ENCODE assay signal across 35 cellular contexts in the genomic region with DNA sequence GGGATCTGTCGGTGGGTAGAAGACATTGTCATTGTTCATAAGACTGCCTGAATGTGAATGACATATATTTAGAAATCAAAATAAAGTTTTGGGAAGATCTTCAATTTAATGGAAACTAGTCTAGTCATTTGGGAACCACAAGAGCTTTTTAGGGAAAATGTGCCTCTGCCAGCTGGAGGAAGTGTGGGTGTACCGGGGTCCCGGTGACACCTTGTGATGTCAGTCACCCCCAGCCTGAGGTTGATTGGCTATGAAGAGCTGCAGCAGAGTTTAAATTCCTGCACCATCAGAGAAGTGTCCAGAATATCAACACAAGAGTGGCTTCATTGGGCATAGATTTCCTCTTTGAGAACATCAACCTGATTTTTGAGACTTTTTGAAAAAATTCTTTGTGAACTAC. TPM values are rescaled to one million over a fixed set of nuclear protein-coding genes. Genes with fewer than 3 reads are reported as not detected.
"Had no signal": no experiment of that assay in that cellular context is flagged by ENCODE, and none has a peak within 500 bp of the region (broad histone marks: within the 10 kb centered on the region; RNA-seq: fewer than 3 reads in every experiment).

A gene with protein sequence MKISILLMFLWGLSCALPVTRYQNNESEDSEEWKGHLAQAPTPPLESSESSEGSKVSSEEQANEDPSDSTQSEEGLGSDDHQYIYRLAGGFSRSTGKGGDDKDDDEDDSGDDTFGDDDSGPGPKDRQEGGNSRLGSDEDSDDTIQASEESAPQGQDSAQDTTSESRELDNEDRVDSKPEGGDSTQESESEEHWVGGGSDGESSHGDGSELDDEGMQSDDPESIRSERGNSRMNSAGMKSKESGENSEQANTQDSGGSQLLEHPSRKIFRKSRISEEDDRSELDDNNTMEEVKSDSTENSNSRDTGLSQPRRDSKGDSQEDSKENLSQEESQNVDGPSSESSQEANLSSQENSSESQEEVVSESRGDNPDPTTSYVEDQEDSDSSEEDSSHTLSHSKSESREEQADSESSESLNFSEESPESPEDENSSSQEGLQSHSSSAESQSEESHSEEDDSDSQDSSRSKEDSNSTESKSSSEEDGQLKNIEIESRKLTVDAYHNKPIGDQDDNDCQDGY (plus strand): TSS at position 301 of the 400 bp plus-strand sequence. CDS start 6,213 bp downstream, outside the sequence.

- ATAC-seq: activated CD8-positive, alpha-beta T cell treated with anti-CD3 and anti-CD28 coated beads for 36 hours; activated naive CD4-positive, alpha-beta T cell treated with anti-CD3 and anti-CD28 coated beads, Interleukin-2, amount 50 U/mL, for 72 hours; activated T-cell treated with anti-CD3 and anti-CD28 coated beads, Interleukin-2, amount 50 U/mL, for 4 hours; activated T-cell treated with anti-CD3 and anti-CD28 coated beads, Interleukin-2, amount 50 U/mL, for 72 hours; activated T-helper 17 cell treated with anti-CD3 and anti-CD28 coated beads, Interleukin-2, amount 50 U/mL, for 72 hours; body of pancreas had no signal

- H3K36me3 ChIP-seq: adrenal gland, brain microvascular endothelial cell, breast epithelium had no signal

- H3K4me3 ChIP-seq: adrenal gland, body of pancreas, breast epithelium had no signal

- H3K27ac ChIP-seq: adrenal gland, body of pancreas, brain microvascular endothelial cell, breast epithelium, VCaP had no signal

- DNase-seq: activated B cell treated with CpG ODN at 0.5 μM for 24 hours; activated CD4-positive, alpha-beta memory T cell treated with anti-CD3 and anti-CD28 coated beads for 36 hours; activated CD4-positive, alpha-beta T cell treated with anti-CD3 and anti-CD28 coated beads for 4 hours; activated CD4-positive, alpha-beta T cell treated with anti-CD3 and anti-CD28 coated beads, Interleukin-2, amount 10 ng/mL, durations not matched to agents 24 days and 14 days; activated CD4-positive, alpha-beta T cell treated with anti-CD3 and anti-CD28 coated beads, Interleukin-2, amount 50 U/mL, for 1 hour; activated CD4-positive, alpha-beta T cell treated with anti-CD3 and anti-CD28 coated beads, Interleukin-2, amount 50 U/mL, for 4 hours; activated CD4-positive, CD25-positive, alpha-beta regulatory T cell treated with anti-CD3 and anti-CD28 coated beads, Interleukin-2, amount 50 U/mL, for 72 hours; activated CD8-positive, alpha-beta memory T cell treated with anti-CD3 and anti-CD28 coated beads, Interleukin-2, amount 50 U/mL, for 4 hours; activated CD8-positive, alpha-beta T cell treated with anti-CD3 and anti-CD28 coated beads for 36 hours; activated effector memory CD4-positive, alpha-beta T cell treated with anti-CD3 and anti-CD28 coated beads, Interleukin-2, amount 50 U/mL, for 16 hours; activated gamma-delta T cell treated with Interleukin-2 at 50 U/mL for 16 hours; activated naive CD4-positive, alpha-beta T cell; activated naive CD4-positive, alpha-beta T cell treated with anti-CD3 and anti-CD28 coated beads for 36 hours; activated naive CD4-positive, alpha-beta T cell treated with anti-CD3 and anti-CD28 coated beads, Interleukin-2, amount 50 U/mL, for 16 hours; activated naive CD8-positive, alpha-beta T cell treated with anti-CD3 and anti-CD28 coated beads for 36 hours; activated T-cell treated with anti-CD3 and anti-CD28 coated beads for 4 hours; activated T-cell treated with anti-CD3 and anti-CD28 coated beads, Interleukin-2, amount 50 U/mL, for 1 hour; activated T-cell treated with anti-CD3 and anti-CD28 coated beads, Interleukin-2, amount 50 U/mL, for 4 hours; activated T-cell treated with anti-CD3 and anti-CD28 coated beads, Interleukin-2, amount 50 U/mL, for 72 hours; adrenal gland; amniotic stem cell; aorta; body of pancreas; brain microvascular endothelial cell; central memory CD4-positive, alpha-beta T cell; T-helper 2 cell; T-helper 9 cell had no signal

- H3K4me1 ChIP-seq: adrenal gland, body of pancreas, breast epithelium had no signal

- H3K27me3 ChIP-seq: body of pancreas, brain microvascular endothelial cell, breast epithelium had no signal

- H3K9me3 ChIP-seq: adrenal gland, body of pancreas, breast epithelium had no signal

RNA-seq across cellular contexts. Expression of the gene that starts here (rescaled TPM):
- total RNA-seq: activated B cell treated with CpG ODN at 0.5 μM for 24 hours; activated CD4-positive, alpha-beta memory T cell treated with anti-CD3 and anti-CD28 coated beads for 36 hours; activated CD4-positive, alpha-beta T cell treated with anti-CD3 and anti-CD28 coated beads, Interleukin-2, amount 10 ng/mL, durations not matched to agents 24 days and 14 days; activated CD8-positive, alpha-beta memory T cell treated with anti-CD3 and anti-CD28 coated beads for 36 hours; activated CD8-positive, alpha-beta T cell treated with anti-CD3 and anti-CD28 coated beads for 36 hours; activated naive CD4-positive, alpha-beta T cell treated with anti-CD3 and anti-CD28 coated beads for 36 hours; activated naive CD4-positive, alpha-beta T cell treated with anti-CD3 and anti-CD28 coated beads, Interleukin-2, amount 50 U/mL, for 72 hours; activated naive CD8-positive, alpha-beta T cell treated with anti-CD3 and anti-CD28 coated beads for 36 hours; activated T-cell treated with anti-CD3 and anti-CD28 coated beads, Interleukin-2, amount 50 U/mL, for 4 hours; activated T-cell treated with anti-CD3 and anti-CD28 coated beads, Interleukin-2, amount 50 U/mL, for 72 hours; activated T-helper 1 cell treated with anti-CD3 and anti-CD28 coated beads, Interleukin-12 subunit alpha, Interleukin-12 subunit beta, Interleukin-2, Interleukin-4 antibody, amounts not matched to agents 30 ng/mL and 10 ng/mL and 1 ng/mL, durations not matched to agents 14 hours and 24 hours and 36 hours; activated T-helper 17 cell treated with anti-CD3 and anti-CD28 coated beads, Interleukin-2, amount 50 U/mL, for 72 hours; adrenal gland; body of pancreas; breast epithelium; cardiac septum; cerebellum had no signal
- polyA plus RNA-seq: aorta had no signal
